Comparison of ENCODE assay signal across 2 cellular contexts in the genomic region with DNA sequence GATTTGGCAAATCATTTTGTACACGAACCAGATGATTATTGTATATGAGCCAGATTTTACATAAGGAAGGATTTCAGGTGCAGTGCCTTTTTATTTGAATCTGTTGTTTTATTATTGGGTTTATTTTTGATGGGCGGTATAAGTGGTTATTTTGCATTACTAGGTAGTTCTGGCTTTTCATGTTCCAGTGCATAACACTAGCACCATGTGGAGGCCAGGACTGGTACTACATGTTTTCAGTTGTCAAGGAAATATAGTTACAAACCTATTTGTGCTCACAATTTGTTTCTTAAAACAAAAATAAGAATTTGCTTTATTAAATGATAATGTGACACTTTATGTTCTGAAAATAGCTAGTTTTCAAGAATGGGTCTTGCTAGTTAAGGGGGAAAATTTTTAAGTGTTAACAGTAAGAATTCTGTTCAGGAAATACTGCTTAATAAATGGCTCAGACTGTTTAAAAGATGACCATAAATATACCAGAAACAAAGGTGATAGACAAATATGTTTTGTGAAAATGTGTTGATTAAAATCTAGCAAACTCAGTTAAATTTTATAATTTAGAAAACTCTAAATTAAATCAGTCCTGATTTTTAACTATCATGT.
TF ChIP-seq lines count a peak whose summit lies in the region.

No MANE protein-coding gene starts in this region.

TF ChIP-seq in K562, 482 proteins besides CTCF, POLR2A, EP300 and RAD21:
- TF ChIP-seq, protein P1, sequence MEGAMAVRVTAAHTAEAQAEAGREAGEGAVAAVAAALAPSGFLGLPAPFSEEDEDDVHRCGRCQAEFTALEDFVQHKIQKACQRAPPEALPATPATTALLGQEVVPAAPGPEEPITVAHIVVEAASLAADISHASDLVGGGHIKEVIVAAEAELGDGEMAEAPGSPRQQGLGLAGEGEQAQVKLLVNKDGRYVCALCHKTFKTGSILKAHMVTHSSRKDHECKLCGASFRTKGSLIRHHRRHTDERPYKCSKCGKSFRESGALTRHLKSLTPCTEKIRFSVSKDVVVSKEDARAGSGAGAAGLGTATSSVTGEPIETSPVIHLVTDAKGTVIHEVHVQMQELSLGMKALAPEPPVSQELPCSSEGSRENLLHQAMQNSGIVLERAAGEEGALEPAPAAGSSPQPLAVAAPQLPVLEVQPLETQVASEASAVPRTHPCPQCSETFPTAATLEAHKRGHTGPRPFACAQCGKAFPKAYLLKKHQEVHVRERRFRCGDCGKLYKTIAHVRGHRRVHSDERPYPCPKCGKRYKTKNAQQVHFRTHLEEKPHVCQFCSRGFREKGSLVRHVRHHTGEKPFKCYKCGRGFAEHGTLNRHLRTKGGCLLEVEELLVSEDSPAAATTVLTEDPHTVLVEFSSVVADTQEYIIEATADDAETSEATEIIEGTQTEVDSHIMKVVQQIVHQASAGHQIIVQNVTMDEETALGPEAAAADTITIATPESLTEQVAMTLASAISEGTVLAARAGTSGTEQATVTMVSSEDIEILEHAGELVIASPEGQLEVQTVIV (CRISPR knock-in tag; IDR thresholded peaks at IDR 0.05; ENCODE audit: borderline replicate concordance) = no peak
- no peak for TF ChIP-seq GTF2F1 (IDR thresholded peaks at IDR 0.05; ENCODE audit: low read depth, low read length)
- TF ChIP-seq ZNF232 (CRISPR knock-in tag; IDR thresholded peaks at IDR 0.05) = no peak
- TF ChIP-seq, protein P2, sequence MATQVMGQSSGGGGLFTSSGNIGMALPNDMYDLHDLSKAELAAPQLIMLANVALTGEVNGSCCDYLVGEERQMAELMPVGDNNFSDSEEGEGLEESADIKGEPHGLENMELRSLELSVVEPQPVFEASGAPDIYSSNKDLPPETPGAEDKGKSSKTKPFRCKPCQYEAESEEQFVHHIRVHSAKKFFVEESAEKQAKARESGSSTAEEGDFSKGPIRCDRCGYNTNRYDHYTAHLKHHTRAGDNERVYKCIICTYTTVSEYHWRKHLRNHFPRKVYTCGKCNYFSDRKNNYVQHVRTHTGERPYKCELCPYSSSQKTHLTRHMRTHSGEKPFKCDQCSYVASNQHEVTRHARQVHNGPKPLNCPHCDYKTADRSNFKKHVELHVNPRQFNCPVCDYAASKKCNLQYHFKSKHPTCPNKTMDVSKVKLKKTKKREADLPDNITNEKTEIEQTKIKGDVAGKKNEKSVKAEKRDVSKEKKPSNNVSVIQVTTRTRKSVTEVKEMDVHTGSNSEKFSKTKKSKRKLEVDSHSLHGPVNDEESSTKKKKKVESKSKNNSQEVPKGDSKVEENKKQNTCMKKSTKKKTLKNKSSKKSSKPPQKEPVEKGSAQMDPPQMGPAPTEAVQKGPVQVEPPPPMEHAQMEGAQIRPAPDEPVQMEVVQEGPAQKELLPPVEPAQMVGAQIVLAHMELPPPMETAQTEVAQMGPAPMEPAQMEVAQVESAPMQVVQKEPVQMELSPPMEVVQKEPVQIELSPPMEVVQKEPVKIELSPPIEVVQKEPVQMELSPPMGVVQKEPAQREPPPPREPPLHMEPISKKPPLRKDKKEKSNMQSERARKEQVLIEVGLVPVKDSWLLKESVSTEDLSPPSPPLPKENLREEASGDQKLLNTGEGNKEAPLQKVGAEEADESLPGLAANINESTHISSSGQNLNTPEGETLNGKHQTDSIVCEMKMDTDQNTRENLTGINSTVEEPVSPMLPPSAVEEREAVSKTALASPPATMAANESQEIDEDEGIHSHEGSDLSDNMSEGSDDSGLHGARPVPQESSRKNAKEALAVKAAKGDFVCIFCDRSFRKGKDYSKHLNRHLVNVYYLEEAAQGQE (CRISPR knock-in tag; IDR thresholded peaks at IDR 0.05; ENCODE audit: low read depth) = no peak
- TF ChIP-seq NCOR1 (IDR thresholded peaks at IDR 0.05) = no peak
- TF ChIP-seq, protein P3, sequence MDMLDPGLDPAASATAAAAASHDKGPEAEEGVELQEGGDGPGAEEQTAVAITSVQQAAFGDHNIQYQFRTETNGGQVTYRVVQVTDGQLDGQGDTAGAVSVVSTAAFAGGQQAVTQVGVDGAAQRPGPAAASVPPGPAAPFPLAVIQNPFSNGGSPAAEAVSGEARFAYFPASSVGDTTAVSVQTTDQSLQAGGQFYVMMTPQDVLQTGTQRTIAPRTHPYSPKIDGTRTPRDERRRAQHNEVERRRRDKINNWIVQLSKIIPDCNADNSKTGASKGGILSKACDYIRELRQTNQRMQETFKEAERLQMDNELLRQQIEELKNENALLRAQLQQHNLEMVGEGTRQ (CRISPR knock-in tag; IDR thresholded peaks at IDR 0.05) = no peak
- TF ChIP-seq WHSC1 (IDR thresholded peaks at IDR 0.05; ENCODE audit: low read length) = no peak
- TF ChIP-seq SIN3A (IDR thresholded peaks at IDR 0.05; ENCODE audit: borderline replicate concordance in 2 of 2, control insufficient read depth in 1 of 2, low read depth in 2 of 2, low read length in 2 of 2) = no peak
- no peak for TF ChIP-seq ZNF3 (CRISPR knock-in tag; IDR thresholded peaks at IDR 0.05)
- no peak for TF ChIP-seq ZNF707 (CRISPR knock-in tag; conservative IDR thresholded peaks at IDR 0.05)
- no peak for TF ChIP-seq NFRKB (IDR thresholded peaks at IDR 0.05; ENCODE audit: low read depth)
- TF ChIP-seq ZSCAN32 (CRISPR knock-in tag; IDR thresholded peaks at IDR 0.05) = no peak
- TF ChIP-seq SMARCA4 (IDR thresholded peaks at IDR 0.05) = no peak
- TF ChIP-seq, protein P4, sequence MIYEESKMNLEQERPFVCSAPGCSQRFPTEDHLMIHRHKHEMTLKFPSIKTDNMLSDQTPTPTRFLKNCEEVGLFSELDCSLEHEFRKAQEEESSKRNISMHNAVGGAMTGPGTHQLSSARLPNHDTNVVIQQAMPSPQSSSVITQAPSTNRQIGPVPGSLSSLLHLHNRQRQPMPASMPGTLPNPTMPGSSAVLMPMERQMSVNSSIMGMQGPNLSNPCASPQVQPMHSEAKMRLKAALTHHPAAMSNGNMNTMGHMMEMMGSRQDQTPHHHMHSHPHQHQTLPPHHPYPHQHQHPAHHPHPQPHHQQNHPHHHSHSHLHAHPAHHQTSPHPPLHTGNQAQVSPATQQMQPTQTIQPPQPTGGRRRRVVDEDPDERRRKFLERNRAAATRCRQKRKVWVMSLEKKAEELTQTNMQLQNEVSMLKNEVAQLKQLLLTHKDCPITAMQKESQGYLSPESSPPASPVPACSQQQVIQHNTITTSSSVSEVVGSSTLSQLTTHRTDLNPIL (CRISPR knock-in tag; IDR thresholded peaks at IDR 0.05) = no peak
- TF ChIP-seq CTBP1 (IDR thresholded peaks at IDR 0.05; ENCODE audit: borderline replicate concordance) = no peak

TF ChIP-seq in liver, 16 proteins besides CTCF, POLR2A, EP300 and RAD21:
- TF ChIP-seq FOXA1 (IDR thresholded peaks at IDR 0.05) (no peak), FOXA2 (IDR thresholded peaks at IDR 0.05) (no peak), SP1 (IDR thresholded peaks at IDR 0.05) (no peak), RXRA (IDR thresholded peaks at IDR 0.05) (no peak), NR2F2 (IDR thresholded peaks at IDR 0.05) (no peak), HNF4A (conservative IDR thresholded peaks at IDR 0.05) (no peak), YY1 (IDR thresholded peaks at IDR 0.05) (no peak), HNF4G (IDR thresholded peaks at IDR 0.05) (no peak), EGR1 (IDR thresholded peaks at IDR 0.05; ENCODE audit: low read depth in 2 of 2) (no peak), JUND (IDR thresholded peaks at IDR 0.05) (no peak), GABPA (IDR thresholded peaks at IDR 0.05 in 1 of 2, conservative IDR thresholded peaks at IDR 0.05 in 1 of 2) (no peak), TAF1 (conservative IDR thresholded peaks at IDR 0.05) (no peak)
- TF ChIP-seq, protein P2 (IDR thresholded peaks at IDR 0.05) = no peak
- TF ChIP-seq, protein P5, sequence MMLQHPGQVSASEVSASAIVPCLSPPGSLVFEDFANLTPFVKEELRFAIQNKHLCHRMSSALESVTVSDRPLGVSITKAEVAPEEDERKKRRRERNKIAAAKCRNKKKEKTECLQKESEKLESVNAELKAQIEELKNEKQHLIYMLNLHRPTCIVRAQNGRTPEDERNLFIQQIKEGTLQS (IDR thresholded peaks at IDR 0.05) = no peak
- TF ChIP-seq, protein P6, sequence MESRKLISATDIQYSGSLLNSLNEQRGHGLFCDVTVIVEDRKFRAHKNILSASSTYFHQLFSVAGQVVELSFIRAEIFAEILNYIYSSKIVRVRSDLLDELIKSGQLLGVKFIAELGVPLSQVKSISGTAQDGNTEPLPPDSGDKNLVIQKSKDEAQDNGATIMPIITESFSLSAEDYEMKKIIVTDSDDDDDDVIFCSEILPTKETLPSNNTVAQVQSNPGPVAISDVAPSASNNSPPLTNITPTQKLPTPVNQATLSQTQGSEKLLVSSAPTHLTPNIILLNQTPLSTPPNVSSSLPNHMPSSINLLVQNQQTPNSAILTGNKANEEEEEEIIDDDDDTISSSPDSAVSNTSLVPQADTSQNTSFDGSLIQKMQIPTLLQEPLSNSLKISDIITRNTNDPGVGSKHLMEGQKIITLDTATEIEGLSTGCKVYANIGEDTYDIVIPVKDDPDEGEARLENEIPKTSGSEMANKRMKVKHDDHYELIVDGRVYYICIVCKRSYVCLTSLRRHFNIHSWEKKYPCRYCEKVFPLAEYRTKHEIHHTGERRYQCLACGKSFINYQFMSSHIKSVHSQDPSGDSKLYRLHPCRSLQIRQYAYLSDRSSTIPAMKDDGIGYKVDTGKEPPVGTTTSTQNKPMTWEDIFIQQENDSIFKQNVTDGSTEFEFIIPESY (IDR thresholded peaks at IDR 0.05) = no peak
- TF ChIP-seq, protein P7, sequence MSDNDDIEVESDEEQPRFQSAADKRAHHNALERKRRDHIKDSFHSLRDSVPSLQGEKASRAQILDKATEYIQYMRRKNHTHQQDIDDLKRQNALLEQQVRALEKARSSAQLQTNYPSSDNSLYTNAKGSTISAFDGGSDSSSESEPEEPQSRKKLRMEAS (IDR thresholded peaks at IDR 0.05) = no peak
